5 cellular contexts compared by ENCODE assay signal in genomic region chr6:160695622-160696021, GRCh38. TPM values are rescaled to one million over a fixed set of nuclear protein-coding genes. Genes with fewer than 3 reads are reported as not detected.
"Had no signal": no experiment of that assay in that cellular context is flagged by ENCODE, and none has a peak within 500 bp of the region (broad histone marks: within the 10 kb centered on the region; RNA-seq: fewer than 3 reads in every experiment).

No MANE protein-coding gene starts in this region.

RNA-seq across cellular contexts. Expression of gene PLG, which starts 6.4 kb away (rescaled TPM):
- total RNA-seq: HT-29, HT1080, IMR-90 had no signal
- polyA plus RNA-seq: IgD-negative memory B cell, IMR-90, K562 had no signal

RNA-seq across cellular contexts. Expression of gene LPA, which starts 31.5 kb away (rescaled TPM):
- total RNA-seq: HT-29, HT1080, IMR-90 had no signal
- polyA plus RNA-seq: IgD-negative memory B cell, IMR-90 had no signal
